ENCODE assay signal across 19 cellular contexts in the genomic region with DNA sequence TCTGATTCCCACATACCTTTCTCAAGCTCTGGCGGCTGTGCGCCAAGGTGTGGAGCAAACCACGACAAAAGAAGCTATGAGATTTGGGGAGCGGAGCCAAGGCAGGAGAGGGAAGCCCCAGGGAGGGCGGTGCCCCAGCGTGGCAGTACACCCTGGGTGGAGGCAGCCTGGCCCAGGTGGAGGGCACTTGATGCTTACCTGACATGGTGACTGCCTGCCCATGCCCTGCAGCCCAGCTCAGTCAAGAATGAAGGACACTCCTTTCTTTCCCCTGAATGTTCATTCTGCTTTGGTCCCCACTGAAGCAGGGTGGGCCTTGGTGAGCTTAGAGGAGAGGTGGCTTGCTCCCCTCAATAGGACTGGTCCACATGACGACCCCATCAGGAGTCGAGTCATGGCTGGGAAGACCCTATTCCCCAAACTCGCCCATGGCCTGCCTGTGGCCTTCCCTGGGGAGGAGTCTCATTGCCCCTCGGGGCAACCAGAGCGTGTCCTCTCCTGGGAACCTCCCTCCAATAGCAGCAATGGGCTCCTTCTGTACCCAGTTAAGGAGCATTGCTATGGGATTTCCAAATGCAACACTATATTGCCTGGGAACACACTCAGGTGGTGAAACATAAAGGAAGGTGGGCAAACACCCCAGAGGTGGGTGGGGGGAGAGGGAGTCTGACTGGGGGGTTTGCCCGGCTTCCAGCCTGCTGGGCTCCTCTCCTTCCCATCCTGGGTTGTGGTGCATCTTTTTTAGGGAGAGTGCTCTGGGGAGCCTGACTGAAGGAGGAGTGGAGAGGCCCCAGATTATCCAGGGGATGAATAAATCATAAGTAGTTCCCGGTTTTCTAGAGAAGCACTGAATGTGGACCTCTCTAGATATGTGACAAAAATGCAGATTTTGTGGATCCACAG. TPM values are rescaled to one million over a fixed set of nuclear protein-coding genes. Genes with fewer than 3 reads are reported as not detected.
"Had no signal": no experiment of that assay in that cellular context is flagged by ENCODE, and none has a peak within 500 bp of the region (broad histone marks: within the 10 kb centered on the region; RNA-seq: fewer than 3 reads in every experiment).

No MANE protein-coding gene starts in this region.

- H3K4me3 Mint-ChIP-seq: activated CD8-positive, alpha-beta T cell treated with anti-CD3 and anti-CD28 coated beads for 36 hours; activated naive CD8-positive, alpha-beta T cell treated with anti-CD3 and anti-CD28 coated beads for 36 hours; mesothelial cell of epicardium; neural crest cell; stimulated activated memory B cell treated with anti-CD40 and anti-IgM and Interleukin-4, amounts not matched to agents 10 μg/mL and 1 μg/mL and 100 μg/mL, for 72 hours; T-helper 2 cell treated with Interferon-gamma antibody and Interleukin-4, amounts not matched to agents 5 μg/mL and 100 μg/mL, for 36 hours had no signal

- H3K27ac ChIP-seq: breast epithelium, esophagus squamous epithelium, parathyroid adenoma, SJSA1 had no signal

- H3K36me3 ChIP-seq: breast epithelium, esophagus squamous epithelium, SJSA1 had no signal

- H3K9me3 ChIP-seq: breast epithelium, esophagus squamous epithelium, SJSA1 had no signal

- H3K27ac Mint-ChIP-seq: activated CD8-positive, alpha-beta T cell treated with anti-CD3 and anti-CD28 coated beads for 36 hours; activated naive CD8-positive, alpha-beta T cell treated with anti-CD3 and anti-CD28 coated beads for 36 hours; mesothelial cell of epicardium; stimulated activated memory B cell treated with anti-CD40 and anti-IgM and Interleukin-4, amounts not matched to agents 10 μg/mL and 1 μg/mL and 100 μg/mL, for 72 hours; T-helper 2 cell treated with Interferon-gamma antibody and Interleukin-4, amounts not matched to agents 5 μg/mL and 100 μg/mL, for 36 hours had no signal

- H3K4me1 ChIP-seq: breast epithelium, esophagus squamous epithelium, parathyroid adenoma, SJSA1 had no signal

- H3K4me1 Mint-ChIP-seq: activated naive CD8-positive, alpha-beta T cell treated with anti-CD3 and anti-CD28 coated beads for 36 hours; mesothelial cell of epicardium; neural crest cell; stimulated activated memory B cell treated with anti-CD40 and anti-IgM and Interleukin-4, amounts not matched to agents 10 μg/mL and 1 μg/mL and 100 μg/mL, for 72 hours had no signal

- H3K79me2 ChIP-seq: parathyroid adenoma had no signal

- DNase-seq: activated CD8-positive, alpha-beta memory T cell treated with anti-CD3 and anti-CD28 coated beads, Interleukin-2, amount 50 U/mL, for 4 hours; activated CD8-positive, alpha-beta T cell treated with anti-CD3 and anti-CD28 coated beads for 36 hours; activated naive CD8-positive, alpha-beta T cell treated with anti-CD3 and anti-CD28 coated beads for 36 hours; esophagus squamous epithelium; foreskin fibroblast; glutamatergic neuron; retina; small intestine; stimulated activated CD4-positive, alpha-beta T cell treated with anti-CD3 and anti-CD28 coated beads, Interleukin-1b, Interleukin-23, amount 100 ng/mL, for 48 hours; SW 1271; trophoblast cell had no signal

- H2AFZ ChIP-seq: parathyroid adenoma had no signal

- H3K4me3 ChIP-seq: breast epithelium, esophagus squamous epithelium, SJSA1 had no signal

- H3K36me3 Mint-ChIP-seq: activated naive CD8-positive, alpha-beta T cell treated with anti-CD3 and anti-CD28 coated beads for 36 hours; mesothelial cell of epicardium; stimulated activated memory B cell treated with anti-CD40 and anti-IgM and Interleukin-4, amounts not matched to agents 10 μg/mL and 1 μg/mL and 100 μg/mL, for 72 hours had no signal

- H3K9me3 Mint-ChIP-seq: activated CD8-positive, alpha-beta T cell treated with anti-CD3 and anti-CD28 coated beads for 36 hours; activated naive CD8-positive, alpha-beta T cell treated with anti-CD3 and anti-CD28 coated beads for 36 hours; mesothelial cell of epicardium; neural crest cell; stimulated activated memory B cell treated with anti-CD40 and anti-IgM and Interleukin-4, amounts not matched to agents 10 μg/mL and 1 μg/mL and 100 μg/mL, for 72 hours; T-helper 2 cell treated with Interferon-gamma antibody and Interleukin-4, amounts not matched to agents 5 μg/mL and 100 μg/mL, for 36 hours had no signal

- ATAC-seq: activated CD8-positive, alpha-beta T cell treated with anti-CD3 and anti-CD28 coated beads for 36 hours; stimulated activated memory B cell treated with anti-CD40 and anti-IgM and Interleukin-4, amounts not matched to agents 10 μg/mL and 1 μg/mL and 100 μg/mL, for 72 hours had no signal

RNA-seq across cellular contexts. Expression of a gene that starts 22.7 kb away (rescaled TPM):
- total RNA-seq: activated CD8-positive, alpha-beta T cell treated with anti-CD3 and anti-CD28 coated beads for 36 hours; activated naive CD8-positive, alpha-beta T cell treated with anti-CD3 and anti-CD28 coated beads for 36 hours; mesothelial cell of epicardium; myocyte; neural crest cell; SJSA1 had no signal
